ENCODE assay signal across 9 cellular contexts in genomic region chr9:94140791-94141790, GRCh38. TPM values are rescaled to one million over a fixed set of nuclear protein-coding genes. Genes with fewer than 3 reads are reported as not detected.
DNase-seq lines count a peak whose midpoint lies in the region; ATAC-seq and TF ChIP-seq lines count a peak whose summit lies in the region.
"Had no signal": no experiment of that assay in that cellular context is flagged by ENCODE, and none has a peak within 500 bp of the region (broad histone marks: within the 10 kb centered on the region; RNA-seq: fewer than 3 reads in every experiment).

No MANE protein-coding gene starts in this region.

- intact Hi-C loops in sciatic nerve (cut with DNase I): no loop called here

- H3K36me3 ChIP-seq in WERI-Rb-1: no peaks in the 10 kb centered on the region

- H3K4me3 ChIP-seq in AG10803 (ENCODE audit: low read length): no peak overlapping the region
- no peak overlapping the region for H3K4me3 ChIP-seq in WERI-Rb-1 (ENCODE audit: low read depth, low read length)

- no peaks in the 10 kb centered on the region for H3K27me3 ChIP-seq in WERI-Rb-1 (ENCODE audit: insufficient read depth, low read depth, severe bottlenecking)

- TF ChIP-seq CTCF in AG10803 (conservative IDR thresholded peaks at IDR 0.05; ENCODE audit: low read length) (no peak), WERI-Rb-1 (IDR thresholded peaks at IDR 0.05; ENCODE audit: low read depth, low read length) (no peak)

- H3K27ac ChIP-seq in WERI-Rb-1: peak overlapping the region; percentile 85

- ATAC-seq in sciatic nerve: peak; percentile 5
- no peak for ATAC-seq in GM19324 (IDR thresholded peaks at IDR 0.05; ENCODE audit: low FRiP score, unreplicated experiment)

- DNase-seq in AG10803 (ENCODE audit: low read depth) (peak; percentile 36), WERI-Rb-1 (peak; percentile 32), glomerular visceral epithelial cell (ENCODE audit: extremely low spot score) (peak; percentile 61), sciatic nerve (ENCODE audit: low spot score) (no peak), cerebellum (ENCODE audit: low spot score) (no peak), germinal center (ENCODE audit: low spot score) (no peak), ureter (ENCODE audit: low spot score) (no peak)
- DNase-seq: activated T-cell treated with anti-CD3 and anti-CD28 coated beads, Interleukin-2, amount 50 U/mL, for 1 hour had no signal

- no peaks in the 10 kb centered on the region for H3K9me3 ChIP-seq in WERI-Rb-1 (ENCODE audit: severe bottlenecking)

RNA-seq across cellular contexts. Expression of gene PTPDC1, which starts 56.8 kb away (rescaled TPM):
- total RNA-seq in sciatic nerve (50.2 TPM), cerebellum (22.9 TPM), ureter (11.5 TPM)

Comparison
In these comparisons a context has a peak if more than half of its experiments do, and no peak if none do; other contexts are left out.
1. DNase-seq: peak in AG10803 (single experiment), WERI-Rb-1 (single experiment) and glomerular visceral epithelial cell (single experiment); none in sciatic nerve (single experiment), cerebellum (single experiment), germinal center (single experiment) and ureter (single experiment).